ENCODE assay signal across 8 cellular contexts in genomic region chr18:55477537-55478300, GRCh38.
A peak's percentile ranks its signal among the peaks of the same experiment; 100 is the strongest.
DNase-seq lines count a peak whose midpoint lies in the region; ATAC-seq, FAIRE-seq and TF ChIP-seq lines count a peak whose summit lies in the region.

No MANE protein-coding gene starts in this region.

- DNase-seq in GM03348 (ENCODE audit: low spot score) (peak; percentile 43), HT-29 (ENCODE audit: low spot score) (peak; percentile 7), fibroblast of peridontal ligament (ENCODE audit: extremely low read depth) (peak; percentile 75), pancreas (peak in 1 of 6 donors; percentile 12), Kasumi-1 (lab: John Stamatoyannopoulos, UW) (no peak), OCI-M2 (lab: John Stamatoyannopoulos, UW; ENCODE audit: unreplicated experiment) (no peak)
- DNase-seq in activated CD4-positive, alpha-beta T cell treated with anti-CD3 and anti-CD28 coated beads, Interleukin-2, amount 10 ng/mL, durations not matched to agents 7 days and 5 days: peak; percentile 48

- H3K4me3 ChIP-seq in pancreas: peak overlapping the region in 2 of 4 donors; percentile 8 to 17

- POLR2A ChIA-PET in activated CD4-positive, alpha-beta T cell treated with anti-CD3 and anti-CD28 coated beads, Interleukin-2, amount 10 ng/mL, durations not matched to agents 7 days and 5 days (lab: Charles Lee): no interaction called here

- peaks cover 15% of the 10 kb centered on the region for H3K4me1 Mint-ChIP-seq in activated CD4-positive, alpha-beta T cell treated with anti-CD3 and anti-CD28 coated beads, Interleukin-2, amount 10 ng/mL, durations not matched to agents 7 days and 5 days

- intact Hi-C loops in pancreas (cut with DNase I): no loop called here

- no peaks in the 10 kb centered on the region for H3K27me3 ChIP-seq in pancreas

- H3K4me3 Mint-ChIP-seq in activated CD4-positive, alpha-beta T cell treated with anti-CD3 and anti-CD28 coated beads, Interleukin-2, amount 10 ng/mL, durations not matched to agents 7 days and 5 days: peak overlapping the region; percentile 76

- no peaks in the 10 kb centered on the region for H3K36me3 ChIP-seq in pancreas

- H3K4me1 ChIP-seq in pancreas: no peaks in the 10 kb centered on the region

- H3K9me3 ChIP-seq in pancreas: no peaks in the 10 kb centered on the region

- H3K27ac ChIP-seq in pancreas: peak overlapping the region in 3 of 4 donors; percentile 20 to 34 (median 23)

- CTCF ChIA-PET in activated CD4-positive, alpha-beta T cell treated with anti-CD3 and anti-CD28 coated beads, Interleukin-2, amount 10 ng/mL, durations not matched to agents 7 days and 5 days (lab: Charles Lee): interaction anchor here (0.5 kb wide), 1 partner anchor 17 kb away, joined by 6 read pairs; no protein-coding TSS in a partner anchor

- H3K9me3 Mint-ChIP-seq in activated CD4-positive, alpha-beta T cell treated with anti-CD3 and anti-CD28 coated beads, Interleukin-2, amount 10 ng/mL, durations not matched to agents 7 days and 5 days: no peaks in the 10 kb centered on the region

- FAIRE-seq in pancreas (lab: Jason Lieb, UNC): no peak

- ATAC-seq in GM21381 (IDR thresholded peaks at IDR 0.05; ENCODE audit: unreplicated experiment): peak; percentile 87
- peak in 3 of 4 donors; percentile 84 to 87 (median 84) for ATAC-seq in pancreas

- H3K36me3 Mint-ChIP-seq in activated CD4-positive, alpha-beta T cell treated with anti-CD3 and anti-CD28 coated beads, Interleukin-2, amount 10 ng/mL, durations not matched to agents 7 days and 5 days (ENCODE audit: low read depth): no peaks in the 10 kb centered on the region

- TF ChIP-seq CTCF in pancreas (IDR thresholded peaks at IDR 0.05): no peak

- 45 to 55% methylated on average over 9 of the region's 9 CpGs for WGBS in pancreas, 2 donors

- H3K27ac Mint-ChIP-seq in activated CD4-positive, alpha-beta T cell treated with anti-CD3 and anti-CD28 coated beads, Interleukin-2, amount 10 ng/mL, durations not matched to agents 7 days and 5 days: peak overlapping the region; percentile 93

- peaks cover 4% of the 10 kb centered on the region for H3K27me3 Mint-ChIP-seq in activated CD4-positive, alpha-beta T cell treated with anti-CD3 and anti-CD28 coated beads, Interleukin-2, amount 10 ng/mL, durations not matched to agents 7 days and 5 days

Comparison
In these comparisons a context has a peak if more than half of its experiments do, and no peak if none do; other contexts are left out.
1. DNase-seq: peak in GM03348 (single experiment), HT-29 (single experiment), activated CD4-positive, alpha-beta T cell treated with anti-CD3 and anti-CD28 coated beads, Interleukin-2, amount 10 ng/mL, durations not matched to agents 7 days and 5 days (single experiment) and fibroblast of peridontal ligament (single experiment); none in Kasumi-1 (0 of 2) and OCI-M2 (single experiment).